ENCODE assay signal across 19 cellular contexts in genomic region chr21:25691931-25692330, GRCh38.
"Had no signal": no experiment of that assay in that cellular context is flagged by ENCODE, and none has a peak within 500 bp of the region (broad histone marks: within the 10 kb centered on the region; RNA-seq: fewer than 3 reads in every experiment).

No MANE protein-coding gene starts in this region.

- H3K4me1 Mint-ChIP-seq: activated CD4-positive, alpha-beta memory T cell treated with anti-CD3 and anti-CD28 coated beads, Interleukin-2, amount 10 ng/mL, durations not matched to agents 7 days and 5 days; activated CD4-positive, alpha-beta T cell treated with anti-CD3 and anti-CD28 coated beads, Interleukin-2, amount 10 ng/mL, durations not matched to agents 24 days and 14 days; naive B cell; stimulated activated naive B cell treated with anti-CD40 and anti-IgM and Interleukin-4, amounts not matched to agents 10 μg/mL and 1 μg/mL and 100 μg/mL, for 72 hours had no signal

- DNase-seq: activated CD4-positive, alpha-beta memory T cell treated with anti-CD3 and anti-CD28 coated beads, Interleukin-2, amount 10 ng/mL, durations not matched to agents 7 days and 5 days; activated CD4-positive, alpha-beta T cell treated with anti-CD3 and anti-CD28 coated beads, Interleukin-2, amount 10 ng/mL, durations not matched to agents 24 days and 14 days; activated effector memory CD4-positive, alpha-beta T cell treated with Interleukin-2 at 50 U/mL for 16 hours; activated naive CD4-positive, alpha-beta T cell treated with anti-CD3 and anti-CD28 coated beads for 36 hours; activated T-cell treated with anti-CD3 and anti-CD28 coated beads, Interleukin-2, amount 50 U/mL, for 72 hours; amygdala; erythroblast; hypothalamus; naive B cell; nucleus accumbens; sigmoid colon; stimulated activated CD4-positive, alpha-beta T cell treated with anti-CD3 and anti-CD28 coated beads, Interleukin-2, amount 100 ng/mL, for 48 hours; stimulated activated CD8-positive, alpha-beta memory T cell treated with anti-CD3 and anti-CD28 coated beads, Interleukin-4, amount 100 ng/mL, for 48 hours; stimulated activated naive B cell treated with anti-CD40 and anti-IgM and Interleukin-4, amounts not matched to agents 10 μg/mL and 1 μg/mL and 100 μg/mL, for 72 hours; trophoblast cell had no signal

- H3K4me1 ChIP-seq: parathyroid adenoma had no signal

- H3K27ac ChIP-seq: parathyroid adenoma, sigmoid colon, VCaP had no signal

- H3K9me3 ChIP-seq: sigmoid colon had no signal

- H3K4me3 Mint-ChIP-seq: activated CD4-positive, alpha-beta memory T cell treated with anti-CD3 and anti-CD28 coated beads, Interleukin-2, amount 10 ng/mL, durations not matched to agents 7 days and 5 days; activated CD4-positive, alpha-beta T cell treated with anti-CD3 and anti-CD28 coated beads, Interleukin-2, amount 10 ng/mL, durations not matched to agents 24 days and 14 days; activated naive CD4-positive, alpha-beta T cell treated with anti-CD3 and anti-CD28 coated beads for 36 hours; activated T-cell treated with anti-CD3 and anti-CD28 coated beads, Interleukin-2, amount 50 U/mL, for 72 hours; naive B cell; stimulated activated naive B cell treated with anti-CD40 and anti-IgM and Interleukin-4, amounts not matched to agents 10 μg/mL and 1 μg/mL and 100 μg/mL, for 72 hours had no signal

- H3K27me3 Mint-ChIP-seq: naive B cell; stimulated activated naive B cell treated with anti-CD40 and anti-IgM and Interleukin-4, amounts not matched to agents 10 μg/mL and 1 μg/mL and 100 μg/mL, for 72 hours had no signal

- H3K36me3 ChIP-seq: sigmoid colon had no signal

- H3K27ac Mint-ChIP-seq: activated CD4-positive, alpha-beta memory T cell treated with anti-CD3 and anti-CD28 coated beads, Interleukin-2, amount 10 ng/mL, durations not matched to agents 7 days and 5 days; activated CD4-positive, alpha-beta T cell treated with anti-CD3 and anti-CD28 coated beads, Interleukin-2, amount 10 ng/mL, durations not matched to agents 24 days and 14 days; activated naive CD4-positive, alpha-beta T cell treated with anti-CD3 and anti-CD28 coated beads for 36 hours; activated T-cell treated with anti-CD3 and anti-CD28 coated beads, Interleukin-2, amount 50 U/mL, for 72 hours; stimulated activated naive B cell treated with anti-CD40 and anti-IgM and Interleukin-4, amounts not matched to agents 10 μg/mL and 1 μg/mL and 100 μg/mL, for 72 hours had no signal

- H3K9me3 Mint-ChIP-seq: activated CD4-positive, alpha-beta memory T cell treated with anti-CD3 and anti-CD28 coated beads, Interleukin-2, amount 10 ng/mL, durations not matched to agents 7 days and 5 days; activated CD4-positive, alpha-beta T cell treated with anti-CD3 and anti-CD28 coated beads, Interleukin-2, amount 10 ng/mL, durations not matched to agents 24 days and 14 days; activated naive CD4-positive, alpha-beta T cell treated with anti-CD3 and anti-CD28 coated beads for 36 hours; activated T-cell treated with anti-CD3 and anti-CD28 coated beads, Interleukin-2, amount 50 U/mL, for 72 hours; stimulated activated naive B cell treated with anti-CD40 and anti-IgM and Interleukin-4, amounts not matched to agents 10 μg/mL and 1 μg/mL and 100 μg/mL, for 72 hours had no signal

- H3K4me3 ChIP-seq: lung, sigmoid colon had no signal

- H3K27me3 ChIP-seq: sigmoid colon had no signal

- H3K36me3 Mint-ChIP-seq: naive B cell; stimulated activated naive B cell treated with anti-CD40 and anti-IgM and Interleukin-4, amounts not matched to agents 10 μg/mL and 1 μg/mL and 100 μg/mL, for 72 hours had no signal

- ATAC-seq: activated CD4-positive, CD25-positive, alpha-beta regulatory T cell treated with anti-CD3 and anti-CD28 coated beads, Interleukin-2, amount 50 U/mL, for 24 hours; activated T-cell treated with anti-CD3 and anti-CD28 coated beads, Interleukin-2, amount 50 U/mL, for 72 hours; stimulated activated naive B cell treated with anti-CD40 and anti-IgM and Interleukin-4, amounts not matched to agents 10 μg/mL and 1 μg/mL and 100 μg/mL, for 72 hours had no signal
